ENCODE assay signal across 1 cellular context in the genomic region with DNA sequence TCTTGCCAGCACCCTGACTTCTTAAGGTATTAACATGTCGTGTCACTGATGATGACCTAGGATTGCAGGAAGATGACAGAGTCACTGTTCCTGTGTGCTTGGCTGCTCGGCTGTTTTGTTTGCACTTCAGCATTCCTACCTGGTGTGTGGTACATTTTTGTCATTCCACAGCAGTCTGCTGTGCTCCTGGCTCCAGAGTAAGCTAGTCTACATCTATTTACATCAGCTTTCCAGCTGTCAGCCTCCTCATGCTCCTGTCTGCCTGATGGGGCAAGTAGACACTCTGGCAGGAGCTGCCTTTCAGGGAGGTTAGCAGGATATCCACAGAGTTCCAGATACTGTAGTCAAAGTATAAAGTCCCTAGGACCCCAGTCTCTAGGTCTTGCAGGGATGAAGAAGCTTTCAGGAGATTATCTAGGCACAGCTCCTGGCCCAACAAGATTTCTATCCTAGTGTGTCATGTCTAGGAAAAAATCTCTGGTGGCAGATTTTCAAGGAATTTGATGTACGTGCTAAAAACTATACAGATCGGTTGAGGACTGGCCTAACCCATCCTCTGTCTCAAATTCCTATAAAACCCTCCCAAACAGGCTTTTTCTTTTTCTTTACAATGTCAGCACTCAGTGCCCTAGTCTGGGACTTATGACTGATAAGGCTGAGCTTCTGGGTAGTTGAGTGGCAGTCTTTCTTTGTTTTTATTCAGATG.
A peak's percentile ranks its signal among the peaks of the same experiment; 100 is the strongest.
TF ChIP-seq lines count a peak whose summit lies in the region.

No MANE protein-coding gene starts in this region.

TF ChIP-seq in A549, 52 proteins besides CTCF, POLR2A, EP300 and RAD21 (continued from another document):
- TF ChIP-seq, protein P1, sequence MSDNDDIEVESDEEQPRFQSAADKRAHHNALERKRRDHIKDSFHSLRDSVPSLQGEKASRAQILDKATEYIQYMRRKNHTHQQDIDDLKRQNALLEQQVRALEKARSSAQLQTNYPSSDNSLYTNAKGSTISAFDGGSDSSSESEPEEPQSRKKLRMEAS (IDR thresholded peaks at IDR 0.05) = peak; percentile 96
- no peak for TF ChIP-seq FOXS1 (CRISPR knock-in tag; IDR thresholded peaks at IDR 0.05)
